ENCODE assay signal across 9 cellular contexts in the genomic region with DNA sequence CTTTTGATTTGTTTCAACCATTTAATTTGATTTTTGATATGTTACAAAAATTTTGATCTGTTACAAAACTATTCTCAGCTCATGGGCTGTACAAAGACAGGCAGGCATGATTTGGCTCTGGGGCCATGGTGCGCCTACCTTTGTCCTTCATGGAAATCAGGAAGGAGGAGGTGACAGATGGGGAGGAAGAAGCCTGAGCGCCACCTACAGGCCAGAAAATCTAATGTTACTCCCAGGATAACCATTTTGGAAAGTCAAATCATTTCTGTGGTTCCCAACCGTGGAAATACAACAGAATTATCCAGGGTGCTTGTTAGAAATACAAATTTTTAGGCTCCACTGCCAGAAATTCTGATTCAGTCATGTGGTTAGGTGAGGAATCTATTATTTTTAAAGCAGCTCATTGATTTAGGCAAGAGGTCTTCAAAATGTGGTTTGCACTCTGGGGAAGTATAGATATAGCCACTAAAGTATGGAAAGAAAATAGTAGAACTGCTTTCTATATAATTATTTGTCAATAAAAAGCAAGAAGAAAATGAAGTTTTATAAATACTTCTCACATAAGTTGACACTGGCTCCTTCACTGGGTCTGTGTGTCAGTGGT.
A peak's percentile ranks its signal among the peaks of the same experiment; 100 is the strongest.
DNase-seq lines count a peak whose midpoint lies in the region; ATAC-seq and TF ChIP-seq lines count a peak whose summit lies in the region.
"Had no signal": no experiment of that assay in that cellular context is flagged by ENCODE, and none has a peak within 500 bp of the region (broad histone marks: within the 10 kb centered on the region; RNA-seq: fewer than 3 reads in every experiment).

No MANE protein-coding gene starts in this region.

- no peaks in the 10 kb centered on the region for H3K36me3 Mint-ChIP-seq in stimulated activated memory B cell treated with anti-CD40 and anti-IgM and Interleukin-4, amounts not matched to agents 10 μg/mL and 1 μg/mL and 100 μg/mL, for 72 hours

- no peaks in the 10 kb centered on the region for H3K9me3 Mint-ChIP-seq in stimulated activated memory B cell treated with anti-CD40 and anti-IgM and Interleukin-4, amounts not matched to agents 10 μg/mL and 1 μg/mL and 100 μg/mL, for 72 hours
- H3K9me3 Mint-ChIP-seq: dendritic cell treated with granulocyte-macrophage colony-stimulating factor and Interleukin-4, amounts not matched to agents 40 ng/mL and 50 ng/mL, for 4 days had no signal

- no peaks in the 10 kb centered on the region for H3K4me1 ChIP-seq in lung (ENCODE audit: control insufficient read depth in 2 of 2, insufficient read depth in 2 of 2, low read length in 2 of 2)

- no peaks in the 10 kb centered on the region for H3K27me3 ChIP-seq in lung (ENCODE audit: control insufficient read depth, insufficient read depth)

- no peaks in the 10 kb centered on the region for H3K36me3 ChIP-seq in lung (ENCODE audit: control insufficient read depth in 2 of 2, insufficient read depth in 2 of 2, low read length in 2 of 2)

- H3K27ac ChIP-seq in lung (ENCODE audit: low read depth in 1 of 2, low read length in 1 of 2) = no peak overlapping the region

- WGBS in lung, 2 donors = 56 to 57% methylated on average over 3 of the region's 3 CpGs

- peaks cover 16% of the 10 kb centered on the region for H3K27me3 Mint-ChIP-seq in stimulated activated memory B cell treated with anti-CD40 and anti-IgM and Interleukin-4, amounts not matched to agents 10 μg/mL and 1 μg/mL and 100 μg/mL, for 72 hours

- TF ChIP-seq CTCF in lung (IDR thresholded peaks at IDR 0.05; ENCODE audit: control extremely low read depth, extremely low read depth) = no peak

- no peak overlapping the region for H3K4me3 ChIP-seq in lung

- H3K4me3 Mint-ChIP-seq in stimulated activated memory B cell treated with anti-CD40 and anti-IgM and Interleukin-4, amounts not matched to agents 10 μg/mL and 1 μg/mL and 100 μg/mL, for 72 hours = no peak overlapping the region
- H3K4me3 Mint-ChIP-seq: dendritic cell treated with granulocyte-macrophage colony-stimulating factor and Interleukin-4, amounts not matched to agents 40 ng/mL and 50 ng/mL, for 4 days had no signal

- no peaks in the 10 kb centered on the region for H3K9me3 ChIP-seq in lung (ENCODE audit: control insufficient read depth in 2 of 2, insufficient read depth in 1 of 2, low read length in 1 of 2)

- peaks cover 5% of the 10 kb centered on the region for H3K4me1 Mint-ChIP-seq in stimulated activated memory B cell treated with anti-CD40 and anti-IgM and Interleukin-4, amounts not matched to agents 10 μg/mL and 1 μg/mL and 100 μg/mL, for 72 hours

- DNase-seq in stimulated activated CD4-positive, alpha-beta T cell treated with anti-CD3 and anti-CD28 coated beads, Interleukin-15, amount 100 ng/mL, for 24 hours = peak; percentile 24
- DNase-seq in stimulated activated CD4-positive, alpha-beta T cell treated with anti-CD3 and anti-CD28 coated beads, Interleukin-4, amount 100 ng/mL, for 4 hours = no peak
- DNase-seq in LoVo (ENCODE audit: low spot score) (peak; percentile 15), lung (ENCODE audit: low spot score) (peak; percentile 37), mesenteric fat pad (ENCODE audit: low spot score) (no peak)
- peak; percentile 6 to 25 for DNase-seq in activated CD4-positive, alpha-beta T cell treated with anti-CD3 and anti-CD28 coated beads, Interleukin-2, amount 50 U/mL, for 48 hours

- H3K27ac Mint-ChIP-seq in stimulated activated memory B cell treated with anti-CD40 and anti-IgM and Interleukin-4, amounts not matched to agents 10 μg/mL and 1 μg/mL and 100 μg/mL, for 72 hours = no peak overlapping the region
- H3K27ac Mint-ChIP-seq: dendritic cell treated with granulocyte-macrophage colony-stimulating factor and Interleukin-4, amounts not matched to agents 40 ng/mL and 50 ng/mL, for 4 days had no signal

- ATAC-seq in lung (ENCODE audit: insufficient read depth, low FRiP score) (no peak), HG03196 (IDR thresholded peaks at IDR 0.05; ENCODE audit: unreplicated experiment) (no peak)
- ATAC-seq in stimulated activated memory B cell treated with anti-CD40 and anti-IgM and Interleukin-4, amounts not matched to agents 10 μg/mL and 1 μg/mL and 100 μg/mL, for 72 hours = no peak

Comparison
In these comparisons a context has a peak if more than half of its experiments do, and no peak if none do; other contexts are left out.
1. DNase-seq: peak in stimulated activated CD4-positive, alpha-beta T cell treated with anti-CD3 and anti-CD28 coated beads, Interleukin-15, amount 100 ng/mL, for 24 hours (single experiment), LoVo (single experiment), activated CD4-positive, alpha-beta T cell treated with anti-CD3 and anti-CD28 coated beads, Interleukin-2, amount 50 U/mL, for 48 hours (2 of 2) and lung (single experiment); none in stimulated activated CD4-positive, alpha-beta T cell treated with anti-CD3 and anti-CD28 coated beads, Interleukin-4, amount 100 ng/mL, for 4 hours (0 of 2) and mesenteric fat pad (single experiment).